ENCODE assay signal across 23 cellular contexts in genomic region chr15:44222478-44222877, GRCh38. TPM values are rescaled to one million over a fixed set of nuclear protein-coding genes. Genes with fewer than 3 reads are reported as not detected.
DNase-seq lines count a peak whose midpoint lies in the region; ATAC-seq and TF ChIP-seq lines count a peak whose summit lies in the region.
"Had no signal": no experiment of that assay in that cellular context is flagged by ENCODE, and none has a peak within 500 bp of the region (broad histone marks: within the 10 kb centered on the region; RNA-seq: fewer than 3 reads in every experiment).

No MANE protein-coding gene starts in this region.

- H3K18ac ChIP-seq in IMR-90 (ENCODE audit: low read depth, low read length) = no peak overlapping the region

- H4K8ac ChIP-seq in IMR-90 (ENCODE audit: low read depth in 2 of 2, low read length in 2 of 2) = no peak overlapping the region

- H3K9me1 ChIP-seq in IMR-90 (ENCODE audit: insufficient read depth, low read length) = no peaks in the 10 kb centered on the region

- no peak overlapping the region for H4K5ac ChIP-seq in IMR-90 (ENCODE audit: low read depth, low read length)

- 0 out of 2 replicates have a peak overlapping the region, but pooled peaks have one; percentile 1 for H3K14ac ChIP-seq in IMR-90 (replicated peaks; ENCODE audit: low read depth, low read length)

- no peak overlapping the region for H3K56ac ChIP-seq in IMR-90 (ENCODE audit: extremely low read depth, insufficient read depth, low read length)

- peaks cover 3% of the 10 kb centered on the region; the same call in 1 of the 2 replicates for H3K9me3 Mint-ChIP-seq in WTC11
- H3K9me3 Mint-ChIP-seq in glutamatergic neuron (ENCODE audit: unreplicated experiment) = no peaks in the 10 kb centered on the region

- TF ChIP-seq CTCF in IMR-90 (conservative IDR thresholded peaks at IDR 0.05; ENCODE audit: low read depth, low read length) = no peak
- no peak for TF ChIP-seq CTCF in WTC11 (IDR thresholded peaks at IDR 0.05)
- no peak for TF ChIP-seq CTCF in hepatocyte (IDR thresholded peaks at IDR 0.05; ENCODE audit: poor library complexity)
- TF ChIP-seq CTCF in glutamatergic neuron (IDR thresholded peaks at IDR 0.05; ENCODE audit: partially characterized antibody, unreplicated experiment) = no peak

- intact Hi-C loops in IMR-90 (cut with micrococcal nuclease) = no loop called here

- POLR2A ChIA-PET in IMR-90 (lab: Charles Lee; ENCODE audit: unreplicated experiment) = no interaction called here
- POLR2A ChIA-PET in WTC11 (lab: Charles Lee) = interaction anchor here (0.6 to 0.7 kb wide), 2 partner anchors 49 to 265 kb away, joined by 3 to 4 read pairs; no protein-coding TSS in a partner anchor

- H4K91ac ChIP-seq in IMR-90 (ENCODE audit: insufficient read depth, low read depth, low read length) = no peak overlapping the region

- H3K4me3 Mint-ChIP-seq in WTC11 (no peak overlapping the region), glutamatergic neuron (ENCODE audit: unreplicated experiment) (no peak overlapping the region)
- H3K4me3 Mint-ChIP-seq: CD4-positive, CD25-positive, alpha-beta regulatory T cell; HFFc6 had no signal

- no peaks in the 10 kb centered on the region for H3K79me2 ChIP-seq in hepatocyte

- H2AK5ac ChIP-seq in IMR-90 (ENCODE audit: low read depth, low read length) = no peak overlapping the region

- TF ChIP-seq POLR2A in IMR-90 (IDR thresholded peaks at IDR 0.05; ENCODE audit: low read depth, low read length) = no peak

- H3K9me2 ChIP-seq in hepatocyte (replicated peaks; ENCODE audit: insufficient read depth) = no peaks in the 10 kb centered on the region

- ATAC-seq in IMR-90 (ENCODE audit: low read depth) = peak; percentile 32; the same call in 1 of the 2 replicates
- no peak for ATAC-seq in WTC11
- ATAC-seq in GM21619 (IDR thresholded peaks at IDR 0.05; ENCODE audit: unreplicated experiment) = no peak

- H3K4me2 ChIP-seq in IMR-90 (ENCODE audit: low read depth, low read length) = no peak overlapping the region
- no peak overlapping the region for H3K4me2 ChIP-seq in hepatocyte

- H3K4me1 Mint-ChIP-seq in WTC11 = peaks cover 15% of the 10 kb centered on the region
- H3K4me1 Mint-ChIP-seq in glutamatergic neuron (ENCODE audit: low read depth, unreplicated experiment) = peaks cover 7% of the 10 kb centered on the region

- H3K79me1 ChIP-seq in IMR-90 (ENCODE audit: low read depth in 1 of 2, low read length in 2 of 2) = no peaks in the 10 kb centered on the region

- CTCF ChIA-PET in IMR-90 (lab: Yijun Ruan, JAX) (no interaction called here), WTC11 (lab: Charles Lee) (no interaction called here)

- H3K23ac ChIP-seq in IMR-90 (ENCODE audit: low read depth, low read length) = no peak overlapping the region

- H2BK15ac ChIP-seq in IMR-90 (ENCODE audit: low read depth, low read length) = no peak overlapping the region

- H3K9me3 ChIP-seq in IMR-90 (ENCODE audit: control insufficient read depth, insufficient read depth, low read length) (no peaks in the 10 kb centered on the region), hepatocyte (ENCODE audit: low read depth) (no peaks in the 10 kb centered on the region)
- H3K9me3 ChIP-seq: BE2C had no signal

- H3K4me1 ChIP-seq in IMR-90 (ENCODE audit: control insufficient read depth, insufficient read depth, low read length) = no peaks in the 10 kb centered on the region
- H3K4me1 ChIP-seq in hepatocyte (ENCODE audit: insufficient read depth) = peaks cover 4% of the 10 kb centered on the region

- H3K27me3 ChIP-seq in IMR-90 (ENCODE audit: control insufficient read depth, insufficient read depth, low read length) (no peaks in the 10 kb centered on the region; the same call in 1 of the 2 replicates), hepatocyte (no peaks in the 10 kb centered on the region)
- H3K27me3 ChIP-seq: BE2C had no signal

- H3K9ac ChIP-seq in IMR-90 (ENCODE audit: low read depth, low read length) = no peak overlapping the region

- H3K27ac ChIP-seq in IMR-90 (ENCODE audit: insufficient read depth, low read length) = no peak overlapping the region
- H3K27ac ChIP-seq in hepatocyte = peak overlapping the region; percentile 6
- H3K27ac ChIP-seq: HL-60 had no signal

- no CpG with 5 or more reads among the region's 1 CpG for WGBS in IMR-90 (ENCODE audit: extremely low coverage in 2 of 2, insufficient read length in 1 of 2), 2 experiments
- 29% methylated on average over 1 of the region's 1 CpG for whole genome bisulfite sequencing in hepatocyte (ENCODE audit: low lambda C conversion rate, missing lambda C conversion rate)

- no peak overlapping the region for H3K4ac ChIP-seq in IMR-90 (ENCODE audit: low read depth, low read length)

- no peak overlapping the region for H2BK5ac ChIP-seq in IMR-90 (ENCODE audit: low read depth, low read length, poor library complexity, severe bottlenecking)

- no peaks in the 10 kb centered on the region for H3K36me3 ChIP-seq in IMR-90 (ENCODE audit: control insufficient read depth, insufficient read depth, low read length)
- no peaks in the 10 kb centered on the region for H3K36me3 ChIP-seq in hepatocyte (replicated peaks; ENCODE audit: insufficient read depth, low read depth)
- H3K36me3 ChIP-seq: BE2C had no signal

- H2AFZ ChIP-seq in IMR-90 (replicated peaks; ENCODE audit: low read length, poor library complexity) (no peak overlapping the region), hepatocyte (no peak overlapping the region)

- H3K27ac Mint-ChIP-seq in WTC11 (0 out of 2 replicates have a peak overlapping the region, but pooled peaks have one; percentile 7), glutamatergic neuron (ENCODE audit: unreplicated experiment) (no peak overlapping the region)
- H3K27ac Mint-ChIP-seq: CD4-positive, CD25-positive, alpha-beta regulatory T cell; HFFc6 had no signal

- H3K4me3 ChIP-seq in IMR-90 (ENCODE audit: insufficient read depth, low read depth, low read length) (no peak overlapping the region), hepatocyte (no peak overlapping the region)

- TF ChIP-seq RAD21 in IMR-90 (IDR thresholded peaks at IDR 0.05; ENCODE audit: low read length) = no peak

- H2BK120ac ChIP-seq in IMR-90 (ENCODE audit: low read depth, low read length) = no peak overlapping the region

- H3K36me3 Mint-ChIP-seq in WTC11 (no peaks in the 10 kb centered on the region), glutamatergic neuron (ENCODE audit: unreplicated experiment) (peaks cover 6% of the 10 kb centered on the region)
- H3K36me3 Mint-ChIP-seq: CD4-positive, CD25-positive, alpha-beta regulatory T cell had no signal

- in situ Hi-C loops in IMR-90 (cut with MboI; ENCODE audit: low sequenced_read_pairs) = no loop called here

- no TSS peak for BruUV-seq in IMR-90 (replicated peaks; lab: Mats Ljungman, UMichigan)

- DNase-seq in A172 (ENCODE audit: low spot score) (peak; percentile 21), IMR-90 (peak; percentile 36), WTC11 (ENCODE audit: low spot score) (no peak), hepatocyte (ENCODE audit: low spot score) (no peak), NCI-H510A (lab: John Stamatoyannopoulos, UW) (no peak), glutamatergic neuron (no peak), activated T-cell treated with anti-CD3 and anti-CD28 coated beads for 4 hours (no peak)
- DNase-seq: BE2C; CD4-positive, CD25-positive, alpha-beta regulatory T cell; COR-L47; EL; H7; HFFc6; Kasumi-1; NCI-H1092 treated with DMSO at 0.1 percent for 48 hours; NCI-H146; NCI-H2081 treated with DMSO at 0.1 percent for 48 hours; NCI-H510A treated with DMSO at 0.1 percent for 48 hours; NCI-H774; RPMI8226; SHP77 treated with DMSO at 0.1 percent for 48 hours had no signal

- H3K27me3 Mint-ChIP-seq in WTC11 (ENCODE audit: low read depth) = no peaks in the 10 kb centered on the region
- H3K27me3 Mint-ChIP-seq in glutamatergic neuron (ENCODE audit: unreplicated experiment) = peaks cover 3% of the 10 kb centered on the region

- H2AK9ac ChIP-seq in IMR-90 (replicated peaks; ENCODE audit: low read depth, low read length, poor library complexity) = no peak overlapping the region

- H4K20me1 ChIP-seq in IMR-90 (ENCODE audit: insufficient read depth, low read length) (no peaks in the 10 kb centered on the region), hepatocyte (ENCODE audit: insufficient read depth, poor library complexity, severe bottlenecking) (no peaks in the 10 kb centered on the region)

- no peak overlapping the region for H2BK20ac ChIP-seq in IMR-90 (ENCODE audit: low read depth, low read length)

- dilution Hi-C loops in IMR-90 (cut with HindIII; ENCODE audit: low sequenced_read_pairs, unreplicated experiment) = no loop called here

TF ChIP-seq in IMR-90, 13 proteins besides CTCF, POLR2A, EP300 and RAD21:
- TF ChIP-seq CHD1 (IDR thresholded peaks at IDR 0.05; ENCODE audit: low read depth, low read length) = no peak

TF ChIP-seq in WTC11, 78 proteins besides CTCF, POLR2A, EP300 and RAD21:
- TF ChIP-seq CREM (CRISPR knock-in tag; IDR thresholded peaks at IDR 0.05) = no peak
- TF ChIP-seq, protein P1, sequence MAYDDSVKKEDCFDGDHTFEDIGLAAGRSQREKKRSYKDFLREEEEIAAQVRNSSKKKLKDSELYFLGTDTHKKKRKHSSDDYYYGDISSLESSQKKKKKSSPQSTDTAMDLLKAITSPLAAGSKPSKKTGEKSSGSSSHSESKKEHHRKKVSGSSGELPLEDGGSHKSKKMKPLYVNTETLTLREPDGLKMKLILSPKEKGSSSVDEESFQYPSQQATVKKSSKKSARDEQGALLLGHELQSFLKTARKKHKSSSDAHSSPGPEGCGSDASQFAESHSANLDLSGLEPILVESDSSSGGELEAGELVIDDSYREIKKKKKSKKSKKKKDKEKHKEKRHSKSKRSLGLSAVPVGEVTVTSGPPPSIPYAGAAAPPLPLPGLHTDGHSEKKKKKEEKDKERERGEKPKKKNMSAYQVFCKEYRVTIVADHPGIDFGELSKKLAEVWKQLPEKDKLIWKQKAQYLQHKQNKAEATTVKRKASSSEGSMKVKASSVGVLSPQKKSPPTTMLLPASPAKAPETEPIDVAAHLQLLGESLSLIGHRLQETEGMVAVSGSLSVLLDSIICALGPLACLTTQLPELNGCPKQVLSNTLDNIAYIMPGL (CRISPR knock-in tag; IDR thresholded peaks at IDR 0.05) = no peak

RNA-seq across cellular contexts. Expression of gene FRMD5, which starts 27.4 kb away (rescaled TPM):
- 13.2 and 16.3 TPM in 2 replicates for total RNA-seq in A172 (2014; rRNA removed; shearing (Covaris generic))
- 5.4 and 5.6 TPM in 2 replicates for total RNA-seq in IMR-90 (2012; rRNA removed)
- 4.1 and 4.8 TPM in 2 replicates for polyA plus RNA-seq in IMR-90 (2012; rRNA removed)
- 3.5 and 3.9 TPM in 2 replicates for polyA plus RNA-seq in IMR-90 (2012; cell fraction: cytosol; rRNA removed)
- 9.0 and 13.8 TPM in 2 replicates for polyA plus RNA-seq in IMR-90 (2012; cell fraction: nucleus; rRNA removed; ENCODE audit: low replicate concordance)
- 10.5 to 14.1 TPM (median 10.5 TPM) in 3 replicates for total RNA-seq in WTC11 (2021)
- 3.3 and 3.8 TPM in 2 replicates for total RNA-seq in hepatocyte
- polyA plus RNA-seq in hepatocyte = 0.51 and 1.1 TPM in 2 replicates
- total RNA-seq in glutamatergic neuron (ENCODE audit: unreplicated experiment) = 43.8 TPM
- total RNA-seq: CD4-positive, CD25-positive, alpha-beta regulatory T cell had no signal

Comparison
In these comparisons a context has a peak if more than half of its experiments do, and no peak if none do; other contexts are left out.
1. DNase-seq: peak in A172 (single experiment) and IMR-90 (single experiment); none in WTC11 (single experiment), hepatocyte (single experiment), NCI-H510A (single experiment), glutamatergic neuron (single experiment) and activated T-cell treated with anti-CD3 and anti-CD28 coated beads for 4 hours (single experiment).